1 cellular context compared by ENCODE assay signal in the genomic region with DNA sequence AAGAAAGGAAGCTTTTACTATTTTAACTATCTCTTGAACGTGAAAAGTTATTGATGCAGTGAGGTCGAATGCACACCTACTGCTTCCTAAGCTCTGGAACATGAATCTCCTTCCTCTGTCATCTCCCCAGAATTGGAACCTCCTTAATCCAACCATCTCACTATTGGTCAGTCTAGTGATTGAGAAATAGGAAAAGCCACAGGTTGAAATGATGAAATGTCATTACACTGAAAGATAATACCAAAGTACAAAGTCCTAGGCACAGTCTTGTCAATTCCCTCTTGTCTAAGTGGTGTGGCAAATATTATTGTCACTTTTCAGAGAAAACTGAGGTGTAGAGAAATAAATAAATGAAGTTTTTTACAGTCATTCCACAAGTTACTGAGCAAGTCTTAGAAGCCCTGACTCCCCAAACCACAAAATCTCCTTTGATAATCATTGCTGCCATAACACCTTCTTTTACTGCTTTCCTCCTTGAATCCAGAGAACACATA.
TF ChIP-seq lines count a peak whose summit lies in the region.

No MANE protein-coding gene starts in this region.

TF ChIP-seq in HepG2, 621 proteins besides CTCF, POLR2A, EP300 and RAD21 (continued from another document and continues in another):
- TF ChIP-seq PAXIP1 (CRISPR knock-in tag; conservative IDR thresholded peaks at IDR 0.05) (peak; percentile 86), CREB1 (IDR thresholded peaks at IDR 0.05) (no peak), CREB1 (CRISPR knock-in tag; IDR thresholded peaks at IDR 0.05) (peak; percentile 69; the same call in 1 of the 2 replicates), HDAC2 (CRISPR knock-in tag; IDR thresholded peaks at IDR 0.05) (peak; percentile 64; the same call in 1 of the 2 replicates), CEBPB (IDR thresholded peaks at IDR 0.05; ENCODE audit: borderline replicate concordance, low read depth, low read length) (peak; percentile 98), GATAD2A (CRISPR knock-in tag; IDR thresholded peaks at IDR 0.05) (peak; percentile 95), ATF4 (CRISPR knock-in tag; IDR thresholded peaks at IDR 0.05) (peak in 1 of 2 experiments; percentile 95; a peak in 2 of 4 replicates), ARID3A (IDR thresholded peaks at IDR 0.05; ENCODE audit: low read depth, low read length) (peak; percentile 60; the same call in 1 of the 2 replicates), ZKSCAN1 (IDR thresholded peaks at IDR 0.05; ENCODE audit: low read length) (no peak), ZBTB40 (IDR thresholded peaks at IDR 0.05) (no peak), ZBTB40 (CRISPR knock-in tag; IDR thresholded peaks at IDR 0.05) (no peak), CEBPG (CRISPR knock-in tag; IDR thresholded peaks at IDR 0.05) (peak; percentile 97), HNRNPK (IDR thresholded peaks at IDR 0.05; ENCODE audit: low read depth, low read length, poor library complexity, severe bottlenecking) (no peak), ZNF749 (CRISPR knock-in tag; IDR thresholded peaks at IDR 0.05; ENCODE audit: borderline replicate concordance) (0 out of 2 replicates have a peak, but pooled peaks have one; percentile 7), MXD3 (CRISPR knock-in tag; IDR thresholded peaks at IDR 0.05) (no peak), NR2C2 (CRISPR knock-in tag; IDR thresholded peaks at IDR 0.05; ENCODE audit: borderline replicate concordance) (peak; percentile 42; the same call in 1 of the 2 replicates), TBL1XR1 (IDR thresholded peaks at IDR 0.05; ENCODE audit: borderline replicate concordance, low read length, partially characterized antibody) (peak; percentile 45), ZBTB25 (CRISPR knock-in tag; IDR thresholded peaks at IDR 0.05) (peak; percentile 63; the same call in 1 of the 2 replicates)
- TF ChIP-seq, protein P1, sequence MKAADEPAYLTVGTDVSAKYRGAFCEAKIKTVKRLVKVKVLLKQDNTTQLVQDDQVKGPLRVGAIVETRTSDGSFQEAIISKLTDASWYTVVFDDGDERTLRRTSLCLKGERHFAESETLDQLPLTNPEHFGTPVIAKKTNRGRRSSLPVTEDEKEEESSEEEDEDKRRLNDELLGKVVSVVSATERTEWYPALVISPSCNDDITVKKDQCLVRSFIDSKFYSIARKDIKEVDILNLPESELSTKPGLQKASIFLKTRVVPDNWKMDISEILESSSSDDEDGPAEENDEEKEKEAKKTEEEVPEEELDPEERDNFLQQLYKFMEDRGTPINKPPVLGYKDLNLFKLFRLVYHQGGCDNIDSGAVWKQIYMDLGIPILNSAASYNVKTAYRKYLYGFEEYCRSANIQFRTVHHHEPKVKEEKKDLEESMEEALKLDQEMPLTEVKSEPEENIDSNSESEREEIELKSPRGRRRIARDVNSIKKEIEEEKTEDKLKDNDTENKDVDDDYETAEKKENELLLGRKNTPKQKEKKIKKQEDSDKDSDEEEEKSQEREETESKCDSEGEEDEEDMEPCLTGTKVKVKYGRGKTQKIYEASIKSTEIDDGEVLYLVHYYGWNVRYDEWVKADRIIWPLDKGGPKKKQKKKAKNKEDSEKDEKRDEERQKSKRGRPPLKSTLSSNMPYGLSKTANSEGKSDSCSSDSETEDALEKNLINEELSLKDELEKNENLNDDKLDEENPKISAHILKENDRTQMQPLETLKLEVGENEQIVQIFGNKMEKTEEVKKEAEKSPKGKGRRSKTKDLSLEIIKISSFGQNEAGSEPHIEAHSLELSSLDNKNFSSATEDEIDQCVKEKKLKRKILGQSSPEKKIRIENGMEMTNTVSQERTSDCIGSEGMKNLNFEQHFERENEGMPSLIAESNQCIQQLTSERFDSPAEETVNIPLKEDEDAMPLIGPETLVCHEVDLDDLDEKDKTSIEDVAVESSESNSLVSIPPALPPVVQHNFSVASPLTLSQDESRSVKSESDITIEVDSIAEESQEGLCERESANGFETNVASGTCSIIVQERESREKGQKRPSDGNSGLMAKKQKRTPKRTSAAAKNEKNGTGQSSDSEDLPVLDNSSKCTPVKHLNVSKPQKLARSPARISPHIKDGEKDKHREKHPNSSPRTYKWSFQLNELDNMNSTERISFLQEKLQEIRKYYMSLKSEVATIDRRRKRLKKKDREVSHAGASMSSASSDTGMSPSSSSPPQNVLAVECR (CRISPR knock-in tag; IDR thresholded peaks at IDR 0.05; ENCODE audit: borderline replicate concordance): no peak
- TF ChIP-seq, protein P2, sequence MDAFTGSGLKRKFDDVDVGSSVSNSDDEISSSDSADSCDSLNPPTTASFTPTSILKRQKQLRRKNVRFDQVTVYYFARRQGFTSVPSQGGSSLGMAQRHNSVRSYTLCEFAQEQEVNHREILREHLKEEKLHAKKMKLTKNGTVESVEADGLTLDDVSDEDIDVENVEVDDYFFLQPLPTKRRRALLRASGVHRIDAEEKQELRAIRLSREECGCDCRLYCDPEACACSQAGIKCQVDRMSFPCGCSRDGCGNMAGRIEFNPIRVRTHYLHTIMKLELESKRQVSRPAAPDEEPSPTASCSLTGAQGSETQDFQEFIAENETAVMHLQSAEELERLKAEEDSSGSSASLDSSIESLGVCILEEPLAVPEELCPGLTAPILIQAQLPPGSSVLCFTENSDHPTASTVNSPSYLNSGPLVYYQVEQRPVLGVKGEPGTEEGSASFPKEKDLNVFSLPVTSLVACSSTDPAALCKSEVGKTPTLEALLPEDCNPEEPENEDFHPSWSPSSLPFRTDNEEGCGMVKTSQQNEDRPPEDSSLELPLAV (CRISPR knock-in tag; conservative IDR thresholded peaks at IDR 0.05; ENCODE audit: low read depth): no peak
- TF ChIP-seq, protein P3, sequence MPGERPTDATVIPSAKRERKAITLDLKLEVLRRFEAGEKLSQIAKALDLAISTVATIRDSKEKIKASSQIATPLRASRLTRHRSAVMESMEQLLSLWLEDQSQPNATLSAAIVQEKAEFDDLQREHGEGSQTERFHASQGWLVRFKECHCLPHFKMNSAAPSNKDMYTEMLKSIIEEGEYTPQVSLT (CRISPR knock-in tag; IDR thresholded peaks at IDR 0.05; ENCODE audit: borderline replicate concordance, low read depth): no peak
